Comparison of ENCODE assay signal across 22 cellular contexts in the genomic region with DNA sequence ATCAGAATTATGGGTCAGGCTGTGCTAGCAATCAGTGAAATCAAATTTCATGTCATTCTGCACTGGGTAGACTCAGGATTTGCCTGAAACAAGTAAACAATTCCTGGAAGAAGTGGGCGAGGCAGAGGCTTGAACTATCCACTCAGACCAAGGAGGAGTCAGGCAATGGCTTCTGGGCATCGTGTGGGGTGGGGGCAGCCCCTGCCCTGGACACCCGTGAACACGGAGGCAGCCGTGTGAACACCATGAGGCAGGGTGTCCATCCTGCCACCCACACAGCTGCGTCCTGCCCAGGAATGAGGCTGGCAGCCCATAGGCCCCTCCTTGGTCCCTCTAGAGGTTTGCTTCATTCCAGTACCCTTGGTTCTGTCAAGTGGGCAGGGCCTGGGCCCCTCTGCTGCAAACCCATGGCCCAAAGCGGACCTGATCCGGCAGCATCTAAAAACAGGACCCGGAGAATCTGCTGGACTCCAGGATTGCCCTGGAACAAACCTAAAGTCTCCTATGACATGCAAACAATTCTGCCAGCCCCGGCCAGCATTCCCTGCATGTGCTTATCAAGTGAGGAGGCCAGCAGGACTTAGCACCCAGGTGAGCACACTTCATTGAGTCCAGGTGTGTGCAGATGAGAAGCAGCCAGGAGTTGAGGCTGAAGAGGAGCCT.
A peak's percentile ranks its signal among the peaks of the same experiment; 100 is the strongest.
DNase-seq lines count a peak whose midpoint lies in the region; ATAC-seq and TF ChIP-seq lines count a peak whose summit lies in the region.
"Had no signal": no experiment of that assay in that cellular context is flagged by ENCODE, and none has a peak within 500 bp of the region (broad histone marks: within the 10 kb centered on the region; RNA-seq: fewer than 3 reads in every experiment).

No MANE protein-coding gene starts in this region.

- ATAC-seq in PC-3 = no peak
- ATAC-seq: natural killer cell, WTC11 had no signal

- no peaks in the 10 kb centered on the region for H3K27me3 ChIP-seq in PC-3 (ENCODE audit: low read length)
- H3K27me3 ChIP-seq in transverse colon = no peaks in the 10 kb centered on the region
- H3K27me3 ChIP-seq: ovary, vagina had no signal

- H3K79me2 ChIP-seq in PC-3 (ENCODE audit: low read length) = no peaks in the 10 kb centered on the region

- peak overlapping the region; percentile 2 for H3K27ac Mint-ChIP-seq in progenitor cell of endocrine pancreas
- no peak overlapping the region for H3K27ac Mint-ChIP-seq in activated T-helper 2 cell treated with anti-CD3 and anti-CD28 coated beads, Interferon-gamma antibody, Interleukin-2, Interleukin-4, amounts not matched to agents 10 μg/mL and 5 μg/mL and 100 μg/mL, durations not matched to agents 14 hours and 24 hours and 36 hours
- H3K27ac Mint-ChIP-seq: activated T-helper 1 cell treated with anti-CD3 and anti-CD28 coated beads, Interleukin-12 subunit alpha, Interleukin-12 subunit beta, Interleukin-2, Interleukin-4 antibody, amounts not matched to agents 30 ng/mL and 10 ng/mL and 1 ng/mL, durations not matched to agents 14 hours and 24 hours and 36 hours; CD4-positive, alpha-beta T cell; natural killer cell had no signal

- H3K9me2 ChIP-seq in PC-3 (replicated peaks; ENCODE audit: low read length) = no peaks in the 10 kb centered on the region

- H3K9me3 ChIP-seq in PC-3 (ENCODE audit: low read length) (no peaks in the 10 kb centered on the region), transverse colon (no peaks in the 10 kb centered on the region)
- H3K9me3 ChIP-seq: ovary, vagina had no signal

- TF ChIP-seq CTCF in PC-3 (conservative IDR thresholded peaks at IDR 0.05; ENCODE audit: low read depth, low read length) = no peak
- no peak for TF ChIP-seq CTCF in progenitor cell of endocrine pancreas (IDR thresholded peaks at IDR 0.05; ENCODE audit: unreplicated experiment)
- no peak for TF ChIP-seq CTCF in transverse colon (IDR thresholded peaks at IDR 0.05)

- WGBS in transverse colon (ENCODE audit: low coverage in 1 of 2), 2 donors = 59% methylated on average over 10 of the region's 10 CpGs; no CpG with 5 or more reads in 1 of the 2 donors

- H3K27ac ChIP-seq in PC-3 (ENCODE audit: low read length) = no peak overlapping the region
- peak overlapping the region; percentile 85 to 87 (median 86) for H3K27ac ChIP-seq in transverse colon
- H3K27ac ChIP-seq: coronary artery, ovary, vagina had no signal

- POLR2A ChIA-PET in PC-3 (lab: Charles Lee; ENCODE audit: unreplicated experiment) = no interaction called here

- H3K9ac ChIP-seq in PC-3 (ENCODE audit: low read length) = no peak overlapping the region; the same call in 1 of the 2 replicates

- no peak for TF ChIP-seq EP300 in transverse colon (IDR thresholded peaks at IDR 0.05; ENCODE audit: low read depth)

- no peaks in the 10 kb centered on the region for H3K27me3 Mint-ChIP-seq in progenitor cell of endocrine pancreas
- H3K27me3 Mint-ChIP-seq in activated T-helper 2 cell treated with anti-CD3 and anti-CD28 coated beads, Interferon-gamma antibody, Interleukin-2, Interleukin-4, amounts not matched to agents 10 μg/mL and 5 μg/mL and 100 μg/mL, durations not matched to agents 14 hours and 24 hours and 36 hours (ENCODE audit: low read depth) = no peaks in the 10 kb centered on the region
- H3K27me3 Mint-ChIP-seq: CD4-positive, alpha-beta T cell had no signal

- H3K4me3 ChIP-seq in PC-3 (ENCODE audit: low read length) = no peak overlapping the region
- no peak overlapping the region for H3K4me3 ChIP-seq in transverse colon
- H3K4me3 ChIP-seq: coronary artery, ovary, vagina had no signal

- H3K4me1 Mint-ChIP-seq in progenitor cell of endocrine pancreas (ENCODE audit: low read depth) = peaks cover 22% of the 10 kb centered on the region
- peaks cover 7% of the 10 kb centered on the region for H3K4me1 Mint-ChIP-seq in activated T-helper 2 cell treated with anti-CD3 and anti-CD28 coated beads, Interferon-gamma antibody, Interleukin-2, Interleukin-4, amounts not matched to agents 10 μg/mL and 5 μg/mL and 100 μg/mL, durations not matched to agents 14 hours and 24 hours and 36 hours (ENCODE audit: low read depth)
- H3K4me1 Mint-ChIP-seq: natural killer cell had no signal

- intact Hi-C loops in PC-3 (cut with micrococcal nuclease) (loop anchor here (5.0 to 10.0 kb wide), 2 partner anchors 92 to 131 kb away; no protein-coding TSS in a partner anchor), transverse colon (cut with DNase I; ENCODE audit: low total_unique reads) (no loop called here)
- intact Hi-C loops in activated T-helper 2 cell treated with anti-CD3 and anti-CD28 coated beads, Interferon-gamma antibody, Interleukin-2, Interleukin-4, amounts not matched to agents 10 μg/mL and 5 μg/mL and 100 μg/mL, durations not matched to agents 14 hours and 24 hours and 36 hours (cut with micrococcal nuclease) = no loop called here

- H3K36me3 Mint-ChIP-seq in progenitor cell of endocrine pancreas (ENCODE audit: insufficient read depth) = peaks cover 32% of the 10 kb centered on the region
- H3K36me3 Mint-ChIP-seq in activated T-helper 2 cell treated with anti-CD3 and anti-CD28 coated beads, Interferon-gamma antibody, Interleukin-2, Interleukin-4, amounts not matched to agents 10 μg/mL and 5 μg/mL and 100 μg/mL, durations not matched to agents 14 hours and 24 hours and 36 hours (ENCODE audit: low read depth) = peaks cover 2% of the 10 kb centered on the region
- H3K36me3 Mint-ChIP-seq: natural killer cell had no signal

- no peaks in the 10 kb centered on the region for H4K20me1 ChIP-seq in PC-3 (ENCODE audit: low read length)

- H3K9me3 Mint-ChIP-seq in progenitor cell of endocrine pancreas (ENCODE audit: low read depth) = no peaks in the 10 kb centered on the region
- H3K9me3 Mint-ChIP-seq in activated T-helper 2 cell treated with anti-CD3 and anti-CD28 coated beads, Interferon-gamma antibody, Interleukin-2, Interleukin-4, amounts not matched to agents 10 μg/mL and 5 μg/mL and 100 μg/mL, durations not matched to agents 14 hours and 24 hours and 36 hours = no peaks in the 10 kb centered on the region
- H3K9me3 Mint-ChIP-seq: activated T-helper 1 cell treated with anti-CD3 and anti-CD28 coated beads, Interleukin-12 subunit alpha, Interleukin-12 subunit beta, Interleukin-2, Interleukin-4 antibody, amounts not matched to agents 30 ng/mL and 10 ng/mL and 1 ng/mL, durations not matched to agents 14 hours and 24 hours and 36 hours; CD4-positive, alpha-beta T cell; natural killer cell; WTC11 had no signal

- H3F3A ChIP-seq in PC-3 (ENCODE audit: low read length, unreplicated experiment) = no peaks in the 10 kb centered on the region

- no peak for DNase-seq in PC-3
- peak; percentile 52 for DNase-seq in islet precursor cell
- no peak for DNase-seq in progenitor cell of endocrine pancreas (ENCODE audit: low spot score, unreplicated experiment)
- no peak for DNase-seq in transverse colon
- DNase-seq in activated T-helper 2 cell treated with anti-CD3 and anti-CD28 coated beads, Interferon-gamma antibody, Interleukin-2, Interleukin-4, amounts not matched to agents 10 μg/mL and 5 μg/mL and 100 μg/mL, durations not matched to agents 14 hours and 24 hours and 36 hours (ENCODE audit: low spot score) = no peak
- DNase-seq in HuH-7.5 (ENCODE audit: low spot score) = no peak
- no peak for DNase-seq in NCI-H345 (lab: John Stamatoyannopoulos, UW)
- DNase-seq: activated CD4-positive, alpha-beta T cell treated with anti-CD3 and anti-CD28 coated beads, Interleukin-2, amount 50 U/mL, for 1 hour; activated naive CD4-positive, alpha-beta T cell treated with anti-CD3 and anti-CD28 coated beads, Interleukin-2, amount 50 U/mL, for 16 hours; amygdala; CD4-positive, alpha-beta T cell; H7; natural killer cell; NCI-H187 treated with DMSO at 0.1 percent for 48 hours; ovary; SHP77; stimulated activated CD4-positive, alpha-beta T cell treated with anti-CD3 and anti-CD28 coated beads, Interleukin-15, amount 100 ng/mL, for 24 hours; T1000 had no signal

- no peaks in the 10 kb centered on the region for H3K36me3 ChIP-seq in PC-3 (ENCODE audit: low read depth, low read length)
- H3K36me3 ChIP-seq in transverse colon = no peaks in the 10 kb centered on the region
- H3K36me3 ChIP-seq: ovary, vagina had no signal

- CTCF ChIA-PET in PC-3 (lab: Charles Lee) = no interaction called here

- in situ Hi-C loops in transverse colon (cut with MboI; ENCODE audit: low pct_ligation_motif_present in 1 of 4, low pct_unique_long_range_greater_than_20kb in 1 of 4, low sequenced_read_pairs in 3 of 4) = no loop called here

- peak overlapping the region; percentile 67; the same call in 1 of the 2 replicates for H3K4me2 ChIP-seq in PC-3 (ENCODE audit: low read length)

- no peak overlapping the region for H2AFZ ChIP-seq in PC-3 (ENCODE audit: low read length)

- H3K4me3 Mint-ChIP-seq in progenitor cell of endocrine pancreas (ENCODE audit: low read depth) = no peak overlapping the region
- H3K4me3 Mint-ChIP-seq in activated T-helper 2 cell treated with anti-CD3 and anti-CD28 coated beads, Interferon-gamma antibody, Interleukin-2, Interleukin-4, amounts not matched to agents 10 μg/mL and 5 μg/mL and 100 μg/mL, durations not matched to agents 14 hours and 24 hours and 36 hours (ENCODE audit: low read depth) = no peak overlapping the region
- H3K4me3 Mint-ChIP-seq: activated T-helper 1 cell treated with anti-CD3 and anti-CD28 coated beads, Interleukin-12 subunit alpha, Interleukin-12 subunit beta, Interleukin-2, Interleukin-4 antibody, amounts not matched to agents 30 ng/mL and 10 ng/mL and 1 ng/mL, durations not matched to agents 14 hours and 24 hours and 36 hours; CD4-positive, alpha-beta T cell; natural killer cell; WTC11 had no signal

- no peak for TF ChIP-seq POLR2A in transverse colon (IDR thresholded peaks at IDR 0.05)

- BruUV-seq in PC-3 (replicated peaks; lab: Mats Ljungman, UMichigan) = no TSS peak

- peaks cover 37% of the 10 kb centered on the region for H3K4me1 ChIP-seq in PC-3 (ENCODE audit: insufficient read depth, low read length)
- peaks cover 28 to 62% (median 48%) of the 10 kb centered on the region in 4 donors for H3K4me1 ChIP-seq in transverse colon
- H3K4me1 ChIP-seq: vagina had no signal
